ENCODE assay signal across 8 cellular contexts in genomic region chrX:118226060-118226428, GRCh38.
DNase-seq lines count a peak whose midpoint lies in the region; ATAC-seq and TF ChIP-seq lines count a peak whose summit lies in the region.

No MANE protein-coding gene starts in this region.

- H3K9me3 ChIP-seq in AG04450 (ENCODE audit: control insufficient read depth, insufficient read depth, low read length), result no peaks in the 10 kb centered on the region
- no peaks in the 10 kb centered on the region for H3K9me3 ChIP-seq in PC-9 (ENCODE audit: insufficient read depth, low read depth)

- no peak overlapping the region for H3K4me3 Mint-ChIP-seq in glutamatergic neuron (ENCODE audit: unreplicated experiment)
- no peak overlapping the region for H3K4me3 Mint-ChIP-seq in stimulated activated memory B cell treated with anti-CD40 and anti-IgM and Interleukin-4, amounts not matched to agents 10 μg/mL and 1 μg/mL and 100 μg/mL, for 72 hours

- intact Hi-C loops in PC-9 (cut with micrococcal nuclease; ENCODE audit: unreplicated experiment), result no loop called here

- H3K4me2 ChIP-seq in PC-9, result peak overlapping the region; percentile 39

- H3K9me3 Mint-ChIP-seq in glutamatergic neuron (ENCODE audit: unreplicated experiment), result no peaks in the 10 kb centered on the region
- H3K9me3 Mint-ChIP-seq in stimulated activated memory B cell treated with anti-CD40 and anti-IgM and Interleukin-4, amounts not matched to agents 10 μg/mL and 1 μg/mL and 100 μg/mL, for 72 hours, result no peaks in the 10 kb centered on the region

- H2AFZ ChIP-seq in PC-9, result 0 out of 2 replicates have a peak overlapping the region, but pooled peaks have one; percentile 55

- H3K27me3 ChIP-seq in AG04450 (ENCODE audit: control insufficient read depth, insufficient read depth, low read length) (no peaks in the 10 kb centered on the region), PC-9 (ENCODE audit: insufficient read depth, low read depth) (no peaks in the 10 kb centered on the region)

- H3K4me3 ChIP-seq in AG04450 (ENCODE audit: low read depth, low read length) (no peak overlapping the region), PC-9 (no peak overlapping the region), fibroblast of the aortic adventitia (ENCODE audit: low read depth, low read length) (no peak overlapping the region)

- BruUV-seq in PC-9 (replicated peaks; lab: Mats Ljungman, UMichigan), result no TSS peak

- ATAC-seq in GM18858 (IDR thresholded peaks at IDR 0.05; ENCODE audit: unreplicated experiment) (peak; percentile 81), HG03066 (IDR thresholded peaks at IDR 0.05; ENCODE audit: low read depth, unreplicated experiment) (peak; percentile 71)
- no peak for ATAC-seq in stimulated activated memory B cell treated with anti-CD40 and anti-IgM and Interleukin-4, amounts not matched to agents 10 μg/mL and 1 μg/mL and 100 μg/mL, for 72 hours

- POLR2A ChIA-PET in AG04450 (lab: Yijun Ruan, JAX), result no interaction called here
- POLR2A ChIA-PET in PC-9 (lab: Charles Lee; ENCODE audit: unreplicated experiment), result no interaction called here

- no peaks in the 10 kb centered on the region for H3K36me3 Mint-ChIP-seq in glutamatergic neuron (ENCODE audit: unreplicated experiment)
- H3K36me3 Mint-ChIP-seq in stimulated activated memory B cell treated with anti-CD40 and anti-IgM and Interleukin-4, amounts not matched to agents 10 μg/mL and 1 μg/mL and 100 μg/mL, for 72 hours, result no peaks in the 10 kb centered on the region

- TF ChIP-seq CTCF in AG04450 (IDR thresholded peaks at IDR 0.05; ENCODE audit: low read depth, low read length) (peak; percentile 47), PC-9 (conservative IDR thresholded peaks at IDR 0.05) (peak; percentile 67), fibroblast of the aortic adventitia (IDR thresholded peaks at IDR 0.05; ENCODE audit: insufficient read depth, low read length) (peak; percentile 42), glutamatergic neuron (IDR thresholded peaks at IDR 0.05; ENCODE audit: partially characterized antibody, unreplicated experiment) (no peak)

- CTCF ChIA-PET in AG04450 (lab: Charles Lee), result interaction anchor here (1.7 kb wide), 1 partner anchor 241 kb away, joined by 7 read pairs; no protein-coding TSS in a partner anchor
- CTCF ChIA-PET in PC-9 (lab: Charles Lee), result no interaction called here

- H3K79me2 ChIP-seq in PC-9 (ENCODE audit: low read depth), result no peaks in the 10 kb centered on the region

- H3F3A ChIP-seq in PC-9 (ENCODE audit: insufficient read depth, low read depth), result peaks cover 4% of the 10 kb centered on the region; the same call in 1 of the 2 replicates

- no peak overlapping the region for H3K27ac Mint-ChIP-seq in glutamatergic neuron (ENCODE audit: unreplicated experiment)
- no peak overlapping the region for H3K27ac Mint-ChIP-seq in stimulated activated memory B cell treated with anti-CD40 and anti-IgM and Interleukin-4, amounts not matched to agents 10 μg/mL and 1 μg/mL and 100 μg/mL, for 72 hours

- H3K36me3 ChIP-seq in PC-9 (ENCODE audit: low read depth), result no peaks in the 10 kb centered on the region

- no peaks in the 10 kb centered on the region for H3K27me3 Mint-ChIP-seq in glutamatergic neuron (ENCODE audit: unreplicated experiment)
- no peaks in the 10 kb centered on the region for H3K27me3 Mint-ChIP-seq in stimulated activated memory B cell treated with anti-CD40 and anti-IgM and Interleukin-4, amounts not matched to agents 10 μg/mL and 1 μg/mL and 100 μg/mL, for 72 hours

- no peak for DNase-seq in AG04450 (ENCODE audit: low read depth, low spot score)
- DNase-seq in PC-9, result no peak
- peak; percentile 16 for DNase-seq in fibroblast of the aortic adventitia (ENCODE audit: low read depth)
- DNase-seq in globus pallidus (ENCODE audit: low spot score), result no peak
- no peak for DNase-seq in glutamatergic neuron

- H3K27ac ChIP-seq in AG04450 (ENCODE audit: low read depth, low read length) (no peak overlapping the region), PC-9 (no peak overlapping the region)

- peaks cover 11% of the 10 kb centered on the region for H3K4me1 ChIP-seq in PC-9 (replicated peaks; ENCODE audit: insufficient read depth)

- H3K9me2 ChIP-seq in PC-9 (ENCODE audit: insufficient read depth), result no peaks in the 10 kb centered on the region

- no peaks in the 10 kb centered on the region for H4K20me1 ChIP-seq in PC-9 (ENCODE audit: insufficient read depth)

- peaks cover 7% of the 10 kb centered on the region for H3K4me1 Mint-ChIP-seq in glutamatergic neuron (ENCODE audit: low read depth, unreplicated experiment)
- H3K4me1 Mint-ChIP-seq in stimulated activated memory B cell treated with anti-CD40 and anti-IgM and Interleukin-4, amounts not matched to agents 10 μg/mL and 1 μg/mL and 100 μg/mL, for 72 hours, result no peaks in the 10 kb centered on the region
